In the genomic region with DNA sequence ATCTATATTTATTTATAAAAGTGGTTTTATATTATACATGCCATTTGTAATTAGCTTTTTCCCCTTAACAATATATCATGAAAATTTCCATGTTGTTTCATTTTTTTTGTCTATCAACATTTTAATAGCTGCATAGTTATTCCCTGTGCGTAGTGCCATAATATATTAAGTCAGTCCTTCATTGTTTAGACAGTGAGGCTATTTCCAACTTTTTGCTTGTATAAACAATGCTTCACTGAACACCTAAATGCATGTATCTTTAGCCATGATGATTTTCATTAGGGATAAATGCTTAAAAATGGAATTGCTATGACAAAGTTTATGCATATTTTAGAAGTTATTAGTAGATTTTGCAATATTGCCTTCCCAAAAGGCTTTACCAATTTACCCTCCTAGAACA, we compare ENCODE assay signal across 16 cellular contexts.
DNase-seq lines count a peak whose midpoint lies in the region; ATAC-seq and TF ChIP-seq lines count a peak whose summit lies in the region.
"Had no signal": no experiment of that assay in that cellular context is flagged by ENCODE, and none has a peak within 500 bp of the region (broad histone marks: within the 10 kb centered on the region; RNA-seq: fewer than 3 reads in every experiment).

No MANE protein-coding gene starts in this region.

- no peak overlapping the region for H4K91ac ChIP-seq in IMR-90 (ENCODE audit: insufficient read depth, low read depth, low read length)

- no peak overlapping the region for H3K56ac ChIP-seq in IMR-90 (ENCODE audit: extremely low read depth, insufficient read depth, low read length)

- H3K4me1 ChIP-seq in IMR-90 (ENCODE audit: control insufficient read depth, insufficient read depth, low read length) (peaks cover 13% of the 10 kb centered on the region), RWPE2 (ENCODE audit: insufficient read depth, poor library complexity, severe bottlenecking) (peaks cover 8% of the 10 kb centered on the region), esophagus squamous epithelium (peaks cover 0 to 6% (median 0%) of the 10 kb centered on the region in 3 donors), testis (peaks cover 5% of the 10 kb centered on the region)
- H3K4me1 ChIP-seq: BE2C had no signal

- H3K23ac ChIP-seq in IMR-90 (ENCODE audit: low read depth, low read length): no peak overlapping the region

- no peaks in the 10 kb centered on the region for H3K27me3 ChIP-seq in IMR-90 (ENCODE audit: control insufficient read depth, insufficient read depth, low read length)
- H3K27me3 ChIP-seq in RWPE2 (ENCODE audit: insufficient read depth, poor library complexity, severe bottlenecking): no peaks in the 10 kb centered on the region
- H3K27me3 ChIP-seq in esophagus squamous epithelium: no peaks in the 10 kb centered on the region
- no peaks in the 10 kb centered on the region for H3K27me3 ChIP-seq in testis

- whole genome bisulfite sequencing in IMR-90 (ENCODE audit: extremely low coverage in 2 of 2, insufficient read length in 1 of 2), 2 experiments: no CpG with 5 or more reads among the region's 1 CpG
- 28 to 70% methylated on average over 1 of the region's 1 CpG for WGBS in esophagus squamous epithelium, 2 donors
- WGBS in testis, 2 donors: 79 to 91% methylated on average over 1 of the region's 1 CpG

- no peak overlapping the region for H3K4me2 ChIP-seq in IMR-90 (ENCODE audit: low read depth, low read length)
- H3K4me2 ChIP-seq: GM23338 had no signal

- no peak for TF ChIP-seq RAD21 in IMR-90 (IDR thresholded peaks at IDR 0.05; ENCODE audit: low read length)

- no peak overlapping the region for H2AK9ac ChIP-seq in IMR-90 (replicated peaks; ENCODE audit: low read depth, low read length, poor library complexity)

- H3K9me1 ChIP-seq in IMR-90 (ENCODE audit: insufficient read depth, low read length): peaks cover 4% of the 10 kb centered on the region; the same call in 1 of the 2 replicates

- H3K79me1 ChIP-seq in IMR-90 (ENCODE audit: low read depth in 1 of 2, low read length in 2 of 2): no peaks in the 10 kb centered on the region

- H2BK5ac ChIP-seq in IMR-90 (ENCODE audit: low read depth, low read length, poor library complexity, severe bottlenecking): no peak overlapping the region

- no TSS peak for BruUV-seq in IMR-90 (replicated peaks; lab: Mats Ljungman, UMichigan)

- POLR2A ChIA-PET in IMR-90 (lab: Charles Lee; ENCODE audit: unreplicated experiment): no interaction called here

- H3K36me3 ChIP-seq in IMR-90 (ENCODE audit: control insufficient read depth, insufficient read depth, low read length) (no peaks in the 10 kb centered on the region), RWPE2 (ENCODE audit: low read depth) (no peaks in the 10 kb centered on the region), esophagus squamous epithelium (no peaks in the 10 kb centered on the region), testis (ENCODE audit: low read depth, missing control alignments) (no peaks in the 10 kb centered on the region)
- H3K36me3 ChIP-seq: BE2C had no signal

- H3K27ac ChIP-seq in 22Rv1: 0 out of 2 replicates have a peak overlapping the region, but pooled peaks have one; percentile 27
- H3K27ac ChIP-seq in IMR-90 (ENCODE audit: insufficient read depth, low read length): no peak overlapping the region
- H3K27ac ChIP-seq in RWPE2 (ENCODE audit: poor library complexity, severe bottlenecking): peak overlapping the region; percentile 67
- peak overlapping the region in 2 of 4 donors; percentile 17 to 26 for H3K27ac ChIP-seq in esophagus squamous epithelium
- H3K27ac ChIP-seq in testis: no peak overlapping the region

- peak; percentile 23 for DNase-seq in IMR-90
- DNase-seq in RWPE2 (ENCODE audit: low spot score): no peak
- DNase-seq in esophagus squamous epithelium (lab: John Stamatoyannopoulos, UW): no peak
- DNase-seq in AG08395 (ENCODE audit: low spot score): no peak
- no peak for DNase-seq in posterior cingulate gyrus
- no peak for DNase-seq in testis
- DNase-seq: BE2C; CD4-positive, alpha-beta memory T cell; DMS153; DMS79 treated with DMSO at 0.1 percent for 48 hours; EL; H7 had no signal

- H4K8ac ChIP-seq in IMR-90 (ENCODE audit: low read depth in 2 of 2, low read length in 2 of 2): no peak overlapping the region

- H3K18ac ChIP-seq in IMR-90 (ENCODE audit: low read depth, low read length): no peak overlapping the region

- no peak overlapping the region for H4K5ac ChIP-seq in IMR-90 (ENCODE audit: low read depth, low read length)

- no peak overlapping the region for H3K14ac ChIP-seq in IMR-90 (replicated peaks; ENCODE audit: low read depth, low read length)

- H2AK5ac ChIP-seq in IMR-90 (ENCODE audit: low read depth, low read length): no peak overlapping the region

- H3K9me3 ChIP-seq in IMR-90 (ENCODE audit: control insufficient read depth, insufficient read depth, low read length) (no peaks in the 10 kb centered on the region), RWPE2 (ENCODE audit: severe bottlenecking) (no peaks in the 10 kb centered on the region), esophagus squamous epithelium (no peaks in the 10 kb centered on the region), testis (no peaks in the 10 kb centered on the region)
- H3K9me3 ChIP-seq: BE2C had no signal

- ATAC-seq in IMR-90 (ENCODE audit: low read depth) (peak; percentile 41), RWPE2 (ENCODE audit: low read depth) (no peak), HG03139 (IDR thresholded peaks at IDR 0.05; ENCODE audit: unreplicated experiment) (no peak)
- ATAC-seq: GM23338, HepG2 had no signal

- intact Hi-C loops in IMR-90 (cut with micrococcal nuclease) (no loop called here), esophagus squamous epithelium (cut with DNase I) (no loop called here), posterior cingulate gyrus (cut with DNase I) (no loop called here), testis (cut with DNase I; ENCODE audit: low total_unique reads) (no loop called here)

- CTCF ChIA-PET in IMR-90 (lab: Yijun Ruan, JAX): no interaction called here

- H3K4me3 ChIP-seq in IMR-90 (ENCODE audit: insufficient read depth, low read depth, low read length): no peak overlapping the region
- H3K4me3 ChIP-seq in RWPE2 (ENCODE audit: severe bottlenecking): peak overlapping the region; percentile 24
- H3K4me3 ChIP-seq in esophagus squamous epithelium: peak overlapping the region in 3 of 4 donors; percentile 9 to 22 (median 21)
- no peak overlapping the region for H3K4me3 ChIP-seq in testis
- H3K4me3 ChIP-seq: GM23338 had no signal

- no peak overlapping the region for H3K4ac ChIP-seq in IMR-90 (ENCODE audit: low read depth, low read length)

- no peak overlapping the region for H3K9ac ChIP-seq in IMR-90 (ENCODE audit: low read depth, low read length)

- dilution Hi-C loops in IMR-90 (cut with HindIII; ENCODE audit: low sequenced_read_pairs, unreplicated experiment): no loop called here

- H2BK15ac ChIP-seq in IMR-90 (ENCODE audit: low read depth, low read length): no peak overlapping the region

- no peaks in the 10 kb centered on the region for H4K20me1 ChIP-seq in IMR-90 (ENCODE audit: insufficient read depth, low read length)

- H2BK120ac ChIP-seq in IMR-90 (ENCODE audit: low read depth, low read length): no peak overlapping the region

- TF ChIP-seq POLR2A in IMR-90 (IDR thresholded peaks at IDR 0.05; ENCODE audit: low read depth, low read length) (no peak), esophagus squamous epithelium (IDR thresholded peaks at IDR 0.05) (no peak), testis (IDR thresholded peaks at IDR 0.05) (no peak)

- no peak overlapping the region for H2AFZ ChIP-seq in IMR-90 (replicated peaks; ENCODE audit: low read length, poor library complexity)
- H2AFZ ChIP-seq: GM23338 had no signal

- TF ChIP-seq CTCF in 22Rv1 (IDR thresholded peaks at IDR 0.05) (no peak), IMR-90 (conservative IDR thresholded peaks at IDR 0.05; ENCODE audit: low read depth, low read length) (no peak), RWPE2 (IDR thresholded peaks at IDR 0.05; ENCODE audit: poor library complexity, severe bottlenecking) (no peak), esophagus squamous epithelium (IDR thresholded peaks at IDR 0.05) (no peak), testis (IDR thresholded peaks at IDR 0.05) (no peak)

- H2BK20ac ChIP-seq in IMR-90 (ENCODE audit: low read depth, low read length): no peak overlapping the region

- in situ Hi-C loops in IMR-90 (cut with MboI; ENCODE audit: low sequenced_read_pairs): no loop called here

TF ChIP-seq in IMR-90, 13 proteins besides CTCF, POLR2A, EP300 and RAD21:
- TF ChIP-seq MAFK (IDR thresholded peaks at IDR 0.05; ENCODE audit: low read depth, low read length) (no peak), CEBPB (IDR thresholded peaks at IDR 0.05; ENCODE audit: low read depth, low read length) (no peak), NFE2L2 (IDR thresholded peaks at IDR 0.05; ENCODE audit: low read depth, low read length) (no peak), BHLHE40 (IDR thresholded peaks at IDR 0.05; ENCODE audit: low read depth, low read length) (no peak), FOS (IDR thresholded peaks at IDR 0.05; ENCODE audit: low read depth, low read length) (no peak), SMC3 (IDR thresholded peaks at IDR 0.05; ENCODE audit: low read depth, low read length) (no peak), RCOR1 (IDR thresholded peaks at IDR 0.05; ENCODE audit: insufficient replicate concordance, low read length) (no peak), ELK1 (IDR thresholded peaks at IDR 0.05; ENCODE audit: borderline replicate concordance, low read depth, low read length) (no peak), MAZ (IDR thresholded peaks at IDR 0.05; ENCODE audit: borderline replicate concordance, low read depth, low read length) (no peak), MXI1 (IDR thresholded peaks at IDR 0.05; ENCODE audit: borderline replicate concordance, low read depth, low read length) (no peak)
- TF ChIP-seq, protein P1, sequence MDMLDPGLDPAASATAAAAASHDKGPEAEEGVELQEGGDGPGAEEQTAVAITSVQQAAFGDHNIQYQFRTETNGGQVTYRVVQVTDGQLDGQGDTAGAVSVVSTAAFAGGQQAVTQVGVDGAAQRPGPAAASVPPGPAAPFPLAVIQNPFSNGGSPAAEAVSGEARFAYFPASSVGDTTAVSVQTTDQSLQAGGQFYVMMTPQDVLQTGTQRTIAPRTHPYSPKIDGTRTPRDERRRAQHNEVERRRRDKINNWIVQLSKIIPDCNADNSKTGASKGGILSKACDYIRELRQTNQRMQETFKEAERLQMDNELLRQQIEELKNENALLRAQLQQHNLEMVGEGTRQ (IDR thresholded peaks at IDR 0.05; ENCODE audit: low read depth, low read length): no peak

Comparison
In these comparisons a context has a peak if more than half of its experiments do, and no peak if none do; other contexts are left out.
1. H3K27ac ChIP-seq: peak in 22Rv1 (single experiment) and RWPE2 (single experiment); none in IMR-90 (single experiment) and testis (0 of 2).
2. H3K4me3 ChIP-seq: peak in RWPE2 (single experiment) and esophagus squamous epithelium (3 of 4); none in IMR-90 (single experiment) and testis (0 of 2).